In the genomic region with DNA sequence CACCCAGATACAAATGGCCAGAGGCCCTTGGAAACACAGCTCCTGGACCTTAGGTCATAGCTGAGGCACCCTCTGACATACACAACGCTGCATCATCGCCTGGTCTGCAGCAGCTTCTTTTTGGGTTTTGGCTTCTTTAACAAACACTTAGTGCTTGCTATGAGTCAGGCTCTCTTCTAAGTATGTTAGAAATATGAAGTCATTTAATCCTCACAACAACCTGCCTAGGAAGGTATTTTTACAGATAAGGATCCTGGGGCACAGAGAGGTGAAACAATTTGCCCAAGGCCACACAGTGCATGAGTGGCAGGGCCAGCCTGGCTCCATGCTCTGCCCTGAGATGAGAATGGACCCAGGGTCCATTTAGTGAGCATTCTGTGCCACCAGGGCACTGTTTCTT, we compare ENCODE assay signal across 1 cellular context.
TF ChIP-seq lines count a peak whose summit lies in the region.

No MANE protein-coding gene starts in this region.

TF ChIP-seq in IMR-90, 13 proteins besides CTCF, POLR2A, EP300 and RAD21 (continued from another document):
- no peak for TF ChIP-seq MAZ (IDR thresholded peaks at IDR 0.05; ENCODE audit: borderline replicate concordance, low read depth, low read length)
- TF ChIP-seq BHLHE40 (IDR thresholded peaks at IDR 0.05; ENCODE audit: low read depth, low read length) = no peak
- no peak for TF ChIP-seq RFX5 (IDR thresholded peaks at IDR 0.05; ENCODE audit: low read depth, low read length)
